Comparison of ENCODE assay signal across 10 cellular contexts in genomic region chr12:1811948-1812291, GRCh38. TPM values are rescaled to one million over a fixed set of nuclear protein-coding genes. Genes with fewer than 3 reads are reported as not detected.
DNase-seq lines count a peak whose midpoint lies in the region; ATAC-seq and TF ChIP-seq lines count a peak whose summit lies in the region.
"Had no signal": no experiment of that assay in that cellular context is flagged by ENCODE, and none has a peak within 500 bp of the region (broad histone marks: within the 10 kb centered on the region; RNA-seq: fewer than 3 reads in every experiment).

No MANE protein-coding gene starts in this region.

- H3K27me3 ChIP-seq in CD4-positive, CD25-positive, alpha-beta regulatory T cell (ENCODE audit: control insufficient read depth, insufficient read depth, low read length), result no peaks in the 10 kb centered on the region
- no peaks in the 10 kb centered on the region for H3K27me3 ChIP-seq in colonic mucosa
- H3K27me3 ChIP-seq: ovary had no signal

- peak overlapping the region; percentile 32 for H3K4me3 ChIP-seq in CD4-positive, CD25-positive, alpha-beta regulatory T cell (ENCODE audit: low read depth, low read length)
- no peak overlapping the region for H3K4me3 ChIP-seq in colonic mucosa
- H3K4me3 ChIP-seq: ovary, PC-9 had no signal

- no peak for TF ChIP-seq CTCF in colonic mucosa (IDR thresholded peaks at IDR 0.05)
- TF ChIP-seq CTCF in progenitor cell of endocrine pancreas (IDR thresholded peaks at IDR 0.05; ENCODE audit: unreplicated experiment), result no peak

- no peak for ATAC-seq in CD4-positive, CD25-positive, alpha-beta regulatory T cell (ENCODE audit: low read depth in 2 of 2)

- no peaks in the 10 kb centered on the region for H3K9me3 ChIP-seq in CD4-positive, CD25-positive, alpha-beta regulatory T cell (ENCODE audit: control insufficient read depth in 2 of 2, low read length in 2 of 2)
- no peaks in the 10 kb centered on the region for H3K9me3 ChIP-seq in colonic mucosa
- H3K9me3 ChIP-seq: ovary had no signal

- peaks cover 0 to 3% (median 0%) of the 10 kb centered on the region in 7 donors for H3K9me3 Mint-ChIP-seq in CD4-positive, CD25-positive, alpha-beta regulatory T cell
- no peaks in the 10 kb centered on the region for H3K9me3 Mint-ChIP-seq in progenitor cell of endocrine pancreas (ENCODE audit: low read depth)

- DNase-seq in CD4-positive, CD25-positive, alpha-beta regulatory T cell, result no peak
- DNase-seq in M059J (ENCODE audit: low read depth) (peak; percentile 22), colonic mucosa (no peak), progenitor cell of endocrine pancreas (ENCODE audit: low spot score, unreplicated experiment) (no peak), NOMO-1 treated with DMSO at 0.1 percent for 48 hours (lab: John Stamatoyannopoulos, UW; ENCODE audit: unreplicated experiment) (no peak)
- no peak for DNase-seq in stimulated activated CD4-positive, alpha-beta T cell treated with anti-CD3 and anti-CD28 coated beads, Interleukin-12 subunit alpha, Interleukin-12 subunit beta, amount 100 ng/mL, for 4 hours
- DNase-seq in stimulated activated CD4-positive, alpha-beta T cell treated with anti-CD3 and anti-CD28 coated beads, Interleukin-4, amount 100 ng/mL, for 4 hours, result no peak
- DNase-seq: MM.1S, ovary, PC-9 had no signal

- H3K4me1 Mint-ChIP-seq in CD4-positive, CD25-positive, alpha-beta regulatory T cell, result peaks cover 0 to 29% (median 4%) of the 10 kb centered on the region in 4 donors
- peaks cover 10% of the 10 kb centered on the region for H3K4me1 Mint-ChIP-seq in progenitor cell of endocrine pancreas (ENCODE audit: low read depth)

- peak overlapping the region in 3 of 4 donors; percentile 18 to 79 (median 57) for H3K4me3 Mint-ChIP-seq in CD4-positive, CD25-positive, alpha-beta regulatory T cell
- H3K4me3 Mint-ChIP-seq in progenitor cell of endocrine pancreas (ENCODE audit: low read depth), result no peak overlapping the region

- H3K36me3 ChIP-seq in CD4-positive, CD25-positive, alpha-beta regulatory T cell (ENCODE audit: control insufficient read depth, insufficient read depth, low read length), result no peaks in the 10 kb centered on the region
- no peaks in the 10 kb centered on the region for H3K36me3 ChIP-seq in colonic mucosa
- H3K36me3 ChIP-seq: ovary had no signal

- H3K27ac ChIP-seq in CD4-positive, CD25-positive, alpha-beta regulatory T cell (ENCODE audit: insufficient read depth, low read length, poor library complexity, severe bottlenecking), result peak overlapping the region; percentile 2
- peak overlapping the region; percentile 15 for H3K27ac ChIP-seq in colonic mucosa
- H3K27ac ChIP-seq: ovary, PC-9 had no signal

- peaks cover 4% of the 10 kb centered on the region for H3K4me1 ChIP-seq in CD4-positive, CD25-positive, alpha-beta regulatory T cell (ENCODE audit: control insufficient read depth, insufficient read depth, low read length, poor library complexity, severe bottlenecking)
- no peaks in the 10 kb centered on the region for H3K4me1 ChIP-seq in colonic mucosa

- intact Hi-C loops in colonic mucosa (cut with DNase I), result no loop called here

- no peak overlapping the region for H3K9ac ChIP-seq in colonic mucosa (ENCODE audit: low read depth in 2 of 2, low read length in 2 of 2)

- H3K27me3 Mint-ChIP-seq in CD4-positive, CD25-positive, alpha-beta regulatory T cell, result peaks cover 22% of the 10 kb centered on the region
- H3K27me3 Mint-ChIP-seq in progenitor cell of endocrine pancreas, result peaks cover 22% of the 10 kb centered on the region

- no peaks in the 10 kb centered on the region for H3K36me3 Mint-ChIP-seq in CD4-positive, CD25-positive, alpha-beta regulatory T cell
- no peaks in the 10 kb centered on the region for H3K36me3 Mint-ChIP-seq in progenitor cell of endocrine pancreas (ENCODE audit: insufficient read depth)

- H3K27ac Mint-ChIP-seq in CD4-positive, CD25-positive, alpha-beta regulatory T cell, result peak overlapping the region in 1 of 3 donors; percentile 25
- H3K27ac Mint-ChIP-seq in progenitor cell of endocrine pancreas, result peak overlapping the region; percentile 7

RNA-seq across cellular contexts. Expression of gene LRTM2, which starts 8.4 kb away (rescaled TPM):
- not detected for total RNA-seq in CD4-positive, CD25-positive, alpha-beta regulatory T cell
- polyA plus RNA-seq in CD4-positive, CD25-positive, alpha-beta regulatory T cell, result not detected
- 0.07 TPM in 1 of 2 replicates, not detected in the other for total RNA-seq in M059J (2014; rRNA removed; shearing (Covaris generic))
- total RNA-seq in colonic mucosa, result not detected
- total RNA-seq in progenitor cell of endocrine pancreas, result 0.48 and 0.53 TPM in 2 replicates
- total RNA-seq: ovary, PC-9 had no signal
- polyA plus RNA-seq: ovary had no signal
